Comparison of ENCODE assay signal across 18 cellular contexts in the genomic region with DNA sequence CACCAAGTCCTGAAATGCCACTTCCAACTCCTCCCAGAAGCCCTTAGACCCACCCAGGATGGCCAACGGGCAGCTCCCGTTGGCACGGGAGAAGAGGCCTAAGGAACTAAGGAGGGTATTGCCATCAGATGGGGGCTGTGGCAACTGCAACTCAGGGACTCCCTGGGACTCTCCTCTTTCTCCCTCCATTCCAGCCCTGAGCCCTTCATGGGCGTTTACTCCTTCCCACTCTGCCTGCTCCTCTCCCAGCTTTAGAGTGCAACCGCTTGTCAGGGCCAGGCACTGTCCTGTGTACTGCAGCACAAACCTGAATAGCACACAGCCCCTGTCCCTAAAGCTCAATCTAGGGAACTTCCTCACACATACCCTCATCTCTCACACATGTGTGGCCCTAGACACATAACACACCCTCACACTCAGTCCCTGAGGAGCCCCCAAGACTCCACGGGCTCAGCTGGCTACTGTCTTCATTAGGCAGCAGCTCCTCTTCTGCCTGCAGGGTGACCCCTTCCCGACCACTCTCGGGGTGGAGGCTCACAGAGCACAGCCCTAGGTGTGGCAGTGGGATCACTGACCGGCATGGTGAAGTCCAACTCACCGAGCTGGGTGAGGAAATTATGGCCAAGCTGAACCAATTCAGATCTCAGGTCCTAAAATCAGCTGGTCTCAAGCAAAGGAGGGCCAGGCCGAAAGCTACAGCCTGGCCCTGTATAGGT.
DNase-seq lines count a peak whose midpoint lies in the region; ATAC-seq and TF ChIP-seq lines count a peak whose summit lies in the region.
"Had no signal": no experiment of that assay in that cellular context is flagged by ENCODE, and none has a peak within 500 bp of the region (broad histone marks: within the 10 kb centered on the region; RNA-seq: fewer than 3 reads in every experiment).

No MANE protein-coding gene starts in this region.

- H3K9me3 Mint-ChIP-seq in stimulated activated effector memory CD8-positive, alpha-beta T cell treated with anti-CD3 and anti-CD28 coated beads, Interleukin-12 subunit alpha, Interleukin-12 subunit beta, amount 100 ng/mL, for 72 hours, result peaks cover 3% of the 10 kb centered on the region

- H3K9me3 ChIP-seq in osteoblast (ENCODE audit: low read depth, low read length), result no peaks in the 10 kb centered on the region

- H3K27ac Mint-ChIP-seq in stimulated activated effector memory CD8-positive, alpha-beta T cell treated with anti-CD3 and anti-CD28 coated beads, Interleukin-12 subunit alpha, Interleukin-12 subunit beta, amount 100 ng/mL, for 72 hours, result no peak overlapping the region
- H3K27ac Mint-ChIP-seq: CD4-positive, alpha-beta memory T cell had no signal

- H3K36me3 ChIP-seq in osteoblast (ENCODE audit: insufficient read depth, low read length), result no peaks in the 10 kb centered on the region

- peak overlapping the region; percentile 4 for H3K27ac ChIP-seq in cingulate gyrus (ENCODE audit: low read depth, low read length)
- no peak overlapping the region for H3K27ac ChIP-seq in osteoblast (ENCODE audit: low read depth, low read length)

- no peaks in the 10 kb centered on the region for H4K20me1 ChIP-seq in osteoblast (ENCODE audit: insufficient read depth, low read length)

- no peak overlapping the region for H2AFZ ChIP-seq in osteoblast (ENCODE audit: low read length)

- H3K27me3 ChIP-seq in osteoblast (ENCODE audit: insufficient read depth, low read length), result peaks cover 14% of the 10 kb centered on the region

- no peaks in the 10 kb centered on the region for H3K79me2 ChIP-seq in osteoblast (ENCODE audit: insufficient read depth, low read length)

- DNase-seq in mesenteric fat pad (ENCODE audit: low spot score), result peak; percentile 64
- peak; percentile 84 for DNase-seq in osteoblast (ENCODE audit: insufficient read length, low spot score, missing footprints)
- no peak for DNase-seq in stimulated activated effector memory CD8-positive, alpha-beta T cell treated with anti-CD3 and anti-CD28 coated beads, Interleukin-12 subunit alpha, Interleukin-12 subunit beta, amount 100 ng/mL, for 72 hours (ENCODE audit: low spot score in 2 of 2)
- DNase-seq in sciatic nerve (ENCODE audit: low spot score), result no peak
- DNase-seq in NCI-H1930 (lab: John Stamatoyannopoulos, UW), result no peak
- DNase-seq in stimulated activated CD4-positive, alpha-beta T cell treated with anti-CD3 and anti-CD28 coated beads, Interleukin-12 subunit alpha, Interleukin-12 subunit beta, amount 100 ng/mL, for 4 hours, result no peak
- no peak for DNase-seq in NCI-H446 treated with DMSO at 0.1 percent for 48 hours (lab: John Stamatoyannopoulos, UW)
- DNase-seq: C1 segment of cervical spinal cord; Calu3; CD4-positive, alpha-beta memory T cell; COR-L47; DMS53; DMS79 treated with DMSO at 0.1 percent for 48 hours; GF-D8; GOT3; H7; HCEC 1CT had no signal

- intact Hi-C loops in sciatic nerve (cut with DNase I), result no loop called here

- no peak overlapping the region for H3K4me3 Mint-ChIP-seq in stimulated activated effector memory CD8-positive, alpha-beta T cell treated with anti-CD3 and anti-CD28 coated beads, Interleukin-12 subunit alpha, Interleukin-12 subunit beta, amount 100 ng/mL, for 72 hours
- H3K4me3 Mint-ChIP-seq: CD4-positive, alpha-beta memory T cell had no signal

- H3K4me1 ChIP-seq in osteoblast (ENCODE audit: insufficient read depth, low read length), result no peaks in the 10 kb centered on the region

- TF ChIP-seq CTCF in osteoblast (IDR thresholded peaks at IDR 0.05; ENCODE audit: extremely low read depth, low read depth, low read length), result no peak

- no peak overlapping the region for H3K4me3 ChIP-seq in osteoblast (ENCODE audit: insufficient read depth, low read length)

- ATAC-seq in stimulated activated effector memory CD8-positive, alpha-beta T cell treated with anti-CD3 and anti-CD28 coated beads, Interleukin-12 subunit alpha, Interleukin-12 subunit beta, amount 100 ng/mL, for 72 hours, result peak; percentile 15
- ATAC-seq in sciatic nerve, result no peak

- no peaks in the 10 kb centered on the region for H3K4me1 Mint-ChIP-seq in stimulated activated effector memory CD8-positive, alpha-beta T cell treated with anti-CD3 and anti-CD28 coated beads, Interleukin-12 subunit alpha, Interleukin-12 subunit beta, amount 100 ng/mL, for 72 hours

- no peak overlapping the region for H3K4me2 ChIP-seq in osteoblast (ENCODE audit: insufficient read depth, low read length)

- no peaks in the 10 kb centered on the region for H3K36me3 Mint-ChIP-seq in stimulated activated effector memory CD8-positive, alpha-beta T cell treated with anti-CD3 and anti-CD28 coated beads, Interleukin-12 subunit alpha, Interleukin-12 subunit beta, amount 100 ng/mL, for 72 hours
- H3K36me3 Mint-ChIP-seq: CD4-positive, alpha-beta memory T cell had no signal

Comparison
In these comparisons a context has a peak if more than half of its experiments do, and no peak if none do; other contexts are left out.
1. DNase-seq: peak in mesenteric fat pad (single experiment) and osteoblast (single experiment); none in stimulated activated effector memory CD8-positive, alpha-beta T cell treated with anti-CD3 and anti-CD28 coated beads, Interleukin-12 subunit alpha, Interleukin-12 subunit beta, amount 100 ng/mL, for 72 hours (0 of 2), sciatic nerve (single experiment), NCI-H1930 (0 of 2), stimulated activated CD4-positive, alpha-beta T cell treated with anti-CD3 and anti-CD28 coated beads, Interleukin-12 subunit alpha, Interleukin-12 subunit beta, amount 100 ng/mL, for 4 hours (single experiment) and NCI-H446 treated with DMSO at 0.1 percent for 48 hours (single experiment).